Comparison of ENCODE assay signal across 8 cellular contexts in genomic region chr7:142459557-142459963, GRCh38.
DNase-seq lines count a peak whose midpoint lies in the region; ATAC-seq and FAIRE-seq lines count a peak whose summit lies in the region.

No MANE protein-coding gene starts in this region.

- H3K9ac ChIP-seq in mesenchymal stem cell (ENCODE audit: low read length): no peak overlapping the region

- no peak overlapping the region for H3K4me3 Mint-ChIP-seq in activated CD8-positive, alpha-beta memory T cell treated with anti-CD3 and anti-CD28 coated beads, Interleukin-2, amount 10 ng/mL, durations not matched to agents 7 days and 5 days

- peak; percentile 61 for ATAC-seq in activated CD8-positive, alpha-beta memory T cell treated with anti-CD3 and anti-CD28 coated beads, Interleukin-2, amount 10 ng/mL, durations not matched to agents 7 days and 5 days
- peak; percentile 74 for ATAC-seq in GM21447 (IDR thresholded peaks at IDR 0.05; ENCODE audit: unreplicated experiment)

- no peaks in the 10 kb centered on the region for H3K9me3 ChIP-seq in mesenchymal stem cell (ENCODE audit: control insufficient read depth, low read length)

- H3K4me2 ChIP-seq in mesenchymal stem cell (ENCODE audit: low read length, poor library complexity, severe bottlenecking): no peak overlapping the region

- H3K4me1 ChIP-seq in mesenchymal stem cell (ENCODE audit: control insufficient read depth, insufficient read depth, low read depth, low read length): peaks cover 2% of the 10 kb centered on the region

- peaks cover 9% of the 10 kb centered on the region for H3K27me3 Mint-ChIP-seq in activated CD8-positive, alpha-beta memory T cell treated with anti-CD3 and anti-CD28 coated beads, Interleukin-2, amount 10 ng/mL, durations not matched to agents 7 days and 5 days

- DNase-seq in activated CD8-positive, alpha-beta memory T cell treated with anti-CD3 and anti-CD28 coated beads, Interleukin-2, amount 10 ng/mL, durations not matched to agents 7 days and 5 days: no peak
- DNase-seq in activated CD8-positive, alpha-beta memory T cell treated with anti-CD3 and anti-CD28 coated beads, Interleukin-2, amount 50 U/mL, for 4 hours: no peak
- DNase-seq in HK-2 (ENCODE audit: unreplicated experiment) (peak; percentile 22), RCC 7860 (ENCODE audit: low spot score) (peak; percentile 58), dermis blood vessel endothelial cell (peak; percentile 81), mesenchymal stem cell (peak; percentile 77), 8988T (no peak)

- H3K18ac ChIP-seq in mesenchymal stem cell (ENCODE audit: low read depth in 1 of 2, low read length in 2 of 2): no peak overlapping the region

- H2BK120ac ChIP-seq in mesenchymal stem cell (ENCODE audit: low read depth, low read length): no peak overlapping the region

- no peak overlapping the region for H4K91ac ChIP-seq in mesenchymal stem cell (ENCODE audit: low read length)

- H3K9me3 Mint-ChIP-seq in activated CD8-positive, alpha-beta memory T cell treated with anti-CD3 and anti-CD28 coated beads, Interleukin-2, amount 10 ng/mL, durations not matched to agents 7 days and 5 days (ENCODE audit: low read depth): no peaks in the 10 kb centered on the region

- no peak overlapping the region for H2BK15ac ChIP-seq in mesenchymal stem cell (ENCODE audit: low read depth, poor library complexity, severe bottlenecking)

- H4K8ac ChIP-seq in mesenchymal stem cell (ENCODE audit: low read length): no peak overlapping the region

- H3K36me3 Mint-ChIP-seq in activated CD8-positive, alpha-beta memory T cell treated with anti-CD3 and anti-CD28 coated beads, Interleukin-2, amount 10 ng/mL, durations not matched to agents 7 days and 5 days: no peaks in the 10 kb centered on the region

- H3K4ac ChIP-seq in mesenchymal stem cell (ENCODE audit: low read depth in 1 of 2, low read length in 2 of 2): no peak overlapping the region

- H3K27ac Mint-ChIP-seq in activated CD8-positive, alpha-beta memory T cell treated with anti-CD3 and anti-CD28 coated beads, Interleukin-2, amount 10 ng/mL, durations not matched to agents 7 days and 5 days: no peak overlapping the region

- no peak overlapping the region for H3K23ac ChIP-seq in mesenchymal stem cell (ENCODE audit: low read length in 2 of 2)

- H3K27me3 ChIP-seq in mesenchymal stem cell (ENCODE audit: control insufficient read depth in 1 of 2, insufficient read depth in 1 of 2, low read length in 2 of 2): no peaks in the 10 kb centered on the region

- no peak for FAIRE-seq in RCC 7860 (lab: Jason Lieb, UNC)

- H2BK12ac ChIP-seq in mesenchymal stem cell (ENCODE audit: low read length in 2 of 2): no peak overlapping the region

- H3K27ac ChIP-seq in mesenchymal stem cell (ENCODE audit: low read length, poor library complexity, severe bottlenecking): peak overlapping the region; percentile 27

- no peaks in the 10 kb centered on the region for H3K36me3 ChIP-seq in mesenchymal stem cell (ENCODE audit: control insufficient read depth in 1 of 2, insufficient read depth in 2 of 2, low read depth in 1 of 2, low read length in 2 of 2)

- no peak overlapping the region for H2AK5ac ChIP-seq in mesenchymal stem cell (ENCODE audit: low read length, severe bottlenecking)

- H2AFZ ChIP-seq in mesenchymal stem cell (ENCODE audit: low read depth, low read length): no peak overlapping the region

- WGBS in mesenchymal stem cell: 14% methylated on average over 5 of the region's 5 CpGs

- H3K79me1 ChIP-seq in mesenchymal stem cell (replicated peaks; ENCODE audit: low read length, poor library complexity, severe bottlenecking): no peaks in the 10 kb centered on the region

- peaks cover 44% of the 10 kb centered on the region for H3K4me1 Mint-ChIP-seq in activated CD8-positive, alpha-beta memory T cell treated with anti-CD3 and anti-CD28 coated beads, Interleukin-2, amount 10 ng/mL, durations not matched to agents 7 days and 5 days

- CTCF ChIA-PET in activated CD8-positive, alpha-beta memory T cell treated with anti-CD3 and anti-CD28 coated beads, Interleukin-2, amount 10 ng/mL, durations not matched to agents 7 days and 5 days (lab: Charles Lee): interaction anchor here (0.6 to 9.1 kb wide), 26 partner anchors 8 to 355 kb away, joined by 3 to 84 read pairs (median 4); no protein-coding TSS in a partner anchor

- H3K14ac ChIP-seq in mesenchymal stem cell (ENCODE audit: low read length in 2 of 2): no peak overlapping the region

- H3K4me3 ChIP-seq in mesenchymal stem cell (ENCODE audit: insufficient read depth in 1 of 2, low read depth in 1 of 2, low read length in 2 of 2): no peak overlapping the region

- H2BK5ac ChIP-seq in mesenchymal stem cell (ENCODE audit: low read depth, low read length, poor library complexity, severe bottlenecking): no peak overlapping the region

Comparison
In these comparisons a context has a peak if more than half of its experiments do, and no peak if none do; other contexts are left out.
1. DNase-seq: peak in HK-2 (single experiment), RCC 7860 (single experiment), dermis blood vessel endothelial cell (single experiment) and mesenchymal stem cell (single experiment); none in activated CD8-positive, alpha-beta memory T cell treated with anti-CD3 and anti-CD28 coated beads, Interleukin-2, amount 10 ng/mL, durations not matched to agents 7 days and 5 days (single experiment), activated CD8-positive, alpha-beta memory T cell treated with anti-CD3 and anti-CD28 coated beads, Interleukin-2, amount 50 U/mL, for 4 hours (single experiment) and 8988T (single experiment).